ENCODE assay signal across 30 cellular contexts in the genomic region with DNA sequence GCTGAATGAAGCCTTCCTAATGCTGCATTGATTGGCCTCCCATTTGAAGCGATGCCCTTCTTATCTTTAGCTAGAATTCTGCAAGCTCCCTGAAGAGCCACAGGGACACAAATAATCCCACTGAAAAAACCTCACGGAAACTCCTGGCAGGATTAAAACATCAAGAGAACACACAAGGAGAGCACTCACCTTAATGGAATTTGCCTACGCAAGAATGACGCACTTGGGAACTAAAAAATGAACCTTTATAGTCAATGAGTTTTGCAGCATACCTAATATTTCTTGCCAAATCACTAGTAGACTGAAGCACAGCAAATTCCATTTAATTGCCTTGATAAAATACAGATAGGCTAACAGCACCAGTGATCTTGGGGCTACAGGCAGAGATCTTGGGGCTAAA.
DNase-seq lines count a peak whose midpoint lies in the region; ATAC-seq and TF ChIP-seq lines count a peak whose summit lies in the region.
"Had no signal": no experiment of that assay in that cellular context is flagged by ENCODE, and none has a peak within 500 bp of the region (broad histone marks: within the 10 kb centered on the region; RNA-seq: fewer than 3 reads in every experiment).

No MANE protein-coding gene starts in this region.

- TF ChIP-seq CTCF in HFFc6 (IDR thresholded peaks at IDR 0.05) (no peak), foreskin keratinocyte (conservative IDR thresholded peaks at IDR 0.05) (no peak), smooth muscle cell (IDR thresholded peaks at IDR 0.05; ENCODE audit: borderline replicate concordance, insufficient read depth, poor library complexity, severe bottlenecking) (no peak), mucosa of descending colon (IDR thresholded peaks at IDR 0.05) (no peak)

- peaks cover 2% of the 10 kb centered on the region for H3K27me3 ChIP-seq in foreskin keratinocyte
- H3K27me3 ChIP-seq in smooth muscle cell (ENCODE audit: low read depth), result no peaks in the 10 kb centered on the region
- H3K27me3 ChIP-seq: colonic mucosa, MG63, Peyer's patch, sigmoid colon, SJSA1, tibial artery had no signal

- H3K4me1 ChIP-seq in foreskin keratinocyte, result peaks cover 18% of the 10 kb centered on the region
- peaks cover 3% of the 10 kb centered on the region for H3K4me1 ChIP-seq in smooth muscle cell (ENCODE audit: low read depth)
- H3K4me1 ChIP-seq in mucosa of descending colon (ENCODE audit: low read depth), result no peaks in the 10 kb centered on the region
- H3K4me1 ChIP-seq: colonic mucosa, left ventricle myocardium inferior, Peyer's patch, prostate gland, sigmoid colon, SJSA1 had no signal

- peak overlapping the region; percentile 65; the same call in 1 of the 2 replicates for H3K4me3 Mint-ChIP-seq in HFFc6
- H3K4me3 Mint-ChIP-seq: naive thymus-derived CD4-positive, alpha-beta T cell had no signal

- no peaks in the 10 kb centered on the region for H4K20me1 ChIP-seq in smooth muscle cell (ENCODE audit: low read depth)

- DNase-seq in HFFc6, result peak; percentile 35
- DNase-seq in SK-MEL-5 (ENCODE audit: low read depth, low spot score), result peak; percentile 22
- DNase-seq in foreskin keratinocyte, result peak; percentile 86 to 95
- DNase-seq in smooth muscle cell (lab: John Stamatoyannopoulos, UW; ENCODE audit: unreplicated experiment), result no peak
- DNase-seq in mucosa of descending colon, result no peak
- DNase-seq in NCI-H1417 treated with DMSO at 0.1 percent for 48 hours (lab: John Stamatoyannopoulos, UW), result no peak
- DNase-seq: activated CD4-positive, alpha-beta T cell treated with anti-CD3 and anti-CD28 coated beads for 4 hours; activated naive CD4-positive, alpha-beta T cell treated with anti-CD3 and anti-CD28 coated beads, Interleukin-2, amount 50 U/mL, for 16 hours; activated T-cell treated with anti-CD3 and anti-CD28 coated beads for 4 hours; C1 segment of cervical spinal cord; colonic mucosa; DMS153; effector memory CD4-positive, alpha-beta T cell; left ventricle myocardium inferior; MG63; naive thymus-derived CD4-positive, alpha-beta T cell; NCI-H1105; NCI-H2029 treated with DMSO at 0.1 percent for 48 hours; NCI-H345; nucleus accumbens; Peyer's patch; sigmoid colon; stimulated activated CD4-positive, alpha-beta T cell treated with anti-CD3 and anti-CD28 coated beads, Interleukin-4, amount 100 ng/mL, for 1 hour; tibial artery; WERI-Rb-1 had no signal

- H3K4me3 ChIP-seq in smooth muscle cell, result no peak overlapping the region
- H3K4me3 ChIP-seq in mucosa of descending colon, result no peak overlapping the region
- H3K4me3 ChIP-seq: colonic mucosa, K562, left ventricle myocardium inferior, MG63, Peyer's patch, prostate gland, sigmoid colon, SJSA1, tibial artery had no signal

- H3K9me3 Mint-ChIP-seq in HFFc6, result no peaks in the 10 kb centered on the region
- H3K9me3 Mint-ChIP-seq: activated T-helper 2 cell treated with anti-CD3 and anti-CD28 coated beads, Interferon-gamma antibody, Interleukin-2, Interleukin-4, amounts not matched to agents 10 μg/mL and 5 μg/mL and 100 μg/mL, durations not matched to agents 14 hours and 24 hours and 36 hours had no signal

- H3K27ac Mint-ChIP-seq in HFFc6, result peak overlapping the region; percentile 38; the same call in 1 of the 2 replicates
- H3K27ac Mint-ChIP-seq: activated T-helper 2 cell treated with anti-CD3 and anti-CD28 coated beads, Interferon-gamma antibody, Interleukin-2, Interleukin-4, amounts not matched to agents 10 μg/mL and 5 μg/mL and 100 μg/mL, durations not matched to agents 14 hours and 24 hours and 36 hours; naive thymus-derived CD4-positive, alpha-beta T cell had no signal

- H3K27ac ChIP-seq in foreskin keratinocyte, result peak overlapping the region; percentile 86
- peak overlapping the region; percentile 83 for H3K27ac ChIP-seq in smooth muscle cell (ENCODE audit: low read depth)
- H3K27ac ChIP-seq: colonic mucosa, left ventricle myocardium inferior, Peyer's patch, prostate gland, sigmoid colon, SJSA1, tibial artery, WERI-Rb-1 had no signal

- peaks cover 25% of the 10 kb centered on the region for H3K27me3 Mint-ChIP-seq in HFFc6 (ENCODE audit: insufficient read depth)

- no peaks in the 10 kb centered on the region for H3K36me3 Mint-ChIP-seq in HFFc6 (ENCODE audit: low read depth)

- no peak overlapping the region for H2AFZ ChIP-seq in smooth muscle cell (ENCODE audit: low read depth)

- H3K4me1 Mint-ChIP-seq in HFFc6 (ENCODE audit: low read depth), result peaks cover 17% of the 10 kb centered on the region
- H3K4me1 Mint-ChIP-seq: naive thymus-derived CD4-positive, alpha-beta T cell had no signal

- in situ Hi-C loops in SK-MEL-5 (cut with HindIII; ENCODE audit: low pct_unique_long_range_greater_than_20kb, low sequenced_read_pairs), result no loop called here

- H3K79me2 ChIP-seq in smooth muscle cell (ENCODE audit: low read depth), result no peaks in the 10 kb centered on the region

- peaks cover 4% of the 10 kb centered on the region for H3F3A ChIP-seq in smooth muscle cell (ENCODE audit: low read depth)

- peak overlapping the region; percentile 0 for H3K4me2 ChIP-seq in smooth muscle cell

- H3K9me3 ChIP-seq in smooth muscle cell (replicated peaks; ENCODE audit: low read depth) (no peaks in the 10 kb centered on the region), mucosa of descending colon (no peaks in the 10 kb centered on the region)
- H3K9me3 ChIP-seq: colonic mucosa, left ventricle myocardium inferior, MG63, Peyer's patch, prostate gland, sigmoid colon, SJSA1, tibial artery had no signal

- intact Hi-C loops in mucosa of descending colon (cut with DNase I, micrococcal nuclease), result no loop called here

- peak overlapping the region; percentile 53 for H3K9ac ChIP-seq in smooth muscle cell (ENCODE audit: low read depth)

- ATAC-seq in foreskin keratinocyte (peak; percentile 86), mucosa of descending colon (no peak), HG03432 (IDR thresholded peaks at IDR 0.05; ENCODE audit: unreplicated experiment) (no peak)
- ATAC-seq: K562; naive thymus-derived CD4-positive, alpha-beta T cell had no signal

- H3K36me3 ChIP-seq in smooth muscle cell (ENCODE audit: low read depth) (no peaks in the 10 kb centered on the region), mucosa of descending colon (ENCODE audit: low read depth) (no peaks in the 10 kb centered on the region)
- H3K36me3 ChIP-seq: colonic mucosa, left ventricle myocardium inferior, MG63, Peyer's patch, prostate gland, sigmoid colon, SJSA1, tibial artery, WERI-Rb-1 had no signal

- WGBS in smooth muscle cell (ENCODE audit: low lambda C conversion rate), result 70% methylated on average over 4 of the region's 4 CpGs

Comparison
In these comparisons a context has a peak if more than half of its experiments do, and no peak if none do; other contexts are left out.
1. DNase-seq: peak in HFFc6 (single experiment), SK-MEL-5 (single experiment) and foreskin keratinocyte (2 of 2); none in smooth muscle cell (single experiment), mucosa of descending colon (0 of 3) and NCI-H1417 treated with DMSO at 0.1 percent for 48 hours (single experiment).